11 cellular contexts compared by ENCODE assay signal in genomic region chr3:183513046-183513706, GRCh38. TPM values are rescaled to one million over a fixed set of nuclear protein-coding genes. Genes with fewer than 3 reads are reported as not detected.
DNase-seq lines count a peak whose midpoint lies in the region; ATAC-seq and TF ChIP-seq lines count a peak whose summit lies in the region.
"Had no signal": no experiment of that assay in that cellular context is flagged by ENCODE, and none has a peak within 500 bp of the region (broad histone marks: within the 10 kb centered on the region; RNA-seq: fewer than 3 reads in every experiment).

No MANE protein-coding gene starts in this region.

- no peak overlapping the region for H2BK15ac ChIP-seq in mesenchymal stem cell (ENCODE audit: low read depth, poor library complexity, severe bottlenecking)

- H3K4ac ChIP-seq in mesenchymal stem cell (ENCODE audit: low read depth in 1 of 2, low read length in 2 of 2) = no peak overlapping the region

- ATAC-seq in T-helper 17 cell (peak; percentile 68), GM21447 (IDR thresholded peaks at IDR 0.05; ENCODE audit: unreplicated experiment) (no peak), GM23338 (no peak)
- peak; percentile 57 to 64 for ATAC-seq in activated naive CD4-positive, alpha-beta T cell treated with anti-CD3 and anti-CD28 coated beads, Interleukin-2, amount 50 U/mL, for 72 hours

- H4K8ac ChIP-seq in mesenchymal stem cell (ENCODE audit: low read length) = no peak overlapping the region

- H3K27ac ChIP-seq in HL-60 (replicated peaks) (no peak overlapping the region; the same call in 1 of the 2 replicates), GM23338 (ENCODE audit: low read depth) (no peak overlapping the region), mesenchymal stem cell (ENCODE audit: low read length, poor library complexity, severe bottlenecking) (no peak overlapping the region)
- H3K27ac ChIP-seq: sigmoid colon had no signal

- no peak overlapping the region for H2BK5ac ChIP-seq in mesenchymal stem cell (ENCODE audit: low read depth, low read length, poor library complexity, severe bottlenecking)

- H3K4me1 Mint-ChIP-seq in T-helper 17 cell (peaks cover 46% of the 10 kb centered on the region), GM23338 (peaks cover 12% of the 10 kb centered on the region)

- H3K4me1 ChIP-seq in GM23338 (ENCODE audit: insufficient read depth) (peaks cover 2% of the 10 kb centered on the region), BE2C (no peaks in the 10 kb centered on the region), mesenchymal stem cell (ENCODE audit: control insufficient read depth, insufficient read depth, low read depth, low read length) (no peaks in the 10 kb centered on the region)
- H3K4me1 ChIP-seq: sigmoid colon had no signal

- no peak overlapping the region for H2AFZ ChIP-seq in GM23338
- H2AFZ ChIP-seq in mesenchymal stem cell (ENCODE audit: low read depth, low read length) = no peak overlapping the region

- DNase-seq in HL-60 (ENCODE audit: low read depth in 1 of 2, low spot score in 1 of 2) = peak; percentile 65 to 75
- peak in 2 of 3 donors; percentile 27 to 36 for DNase-seq in T-helper 17 cell
- DNase-seq in activated naive CD4-positive, alpha-beta T cell treated with anti-CD3 and anti-CD28 coated beads, Interleukin-2, amount 50 U/mL, for 72 hours (ENCODE audit: low spot score in 2 of 2) = no peak
- peak; percentile 30 for DNase-seq in stimulated activated CD4-positive, alpha-beta T cell treated with anti-CD3 and anti-CD28 coated beads, Interleukin-4, amount 100 ng/mL, for 24 hours
- no peak for DNase-seq in GM23338 (ENCODE audit: low spot score)
- no peak for DNase-seq in BE2C
- DNase-seq in mesenchymal stem cell = no peak
- DNase-seq: RPMI8226, sigmoid colon had no signal

- H3K79me2 ChIP-seq in GM23338 (replicated peaks; ENCODE audit: insufficient read depth) = no peaks in the 10 kb centered on the region

- H3K4me3 Mint-ChIP-seq in T-helper 17 cell (peak overlapping the region; percentile 56), GM23338 (no peak overlapping the region)

- no peak overlapping the region for H3K14ac ChIP-seq in mesenchymal stem cell (ENCODE audit: low read length in 2 of 2)

- no peak overlapping the region for H4K91ac ChIP-seq in mesenchymal stem cell (ENCODE audit: low read length)

- no peak overlapping the region for H3K18ac ChIP-seq in mesenchymal stem cell (ENCODE audit: low read depth in 1 of 2, low read length in 2 of 2)

- no peak overlapping the region for H3K23ac ChIP-seq in mesenchymal stem cell (ENCODE audit: low read length in 2 of 2)

- no peak overlapping the region for H3K4me2 ChIP-seq in GM23338
- H3K4me2 ChIP-seq in mesenchymal stem cell (ENCODE audit: low read length, poor library complexity, severe bottlenecking) = no peak overlapping the region

- no peaks in the 10 kb centered on the region for H3F3A ChIP-seq in GM23338 (replicated peaks; ENCODE audit: low read depth)

- no peaks in the 10 kb centered on the region for H3K79me1 ChIP-seq in mesenchymal stem cell (replicated peaks; ENCODE audit: low read length, poor library complexity, severe bottlenecking)

- H3K4me3 ChIP-seq in HL-60 (replicated peaks; ENCODE audit: insufficient read depth, low read length) (no peak overlapping the region), GM23338 (no peak overlapping the region), BE2C (ENCODE audit: low read depth, low read length) (no peak overlapping the region), mesenchymal stem cell (ENCODE audit: insufficient read depth in 1 of 2, low read depth in 1 of 2, low read length in 2 of 2) (no peak overlapping the region)
- H3K4me3 ChIP-seq: sigmoid colon had no signal

- H3K27me3 ChIP-seq in HL-60 (ENCODE audit: insufficient read depth, poor library complexity, severe bottlenecking) (no peaks in the 10 kb centered on the region), GM23338 (ENCODE audit: insufficient read depth) (no peaks in the 10 kb centered on the region), BE2C (no peaks in the 10 kb centered on the region), mesenchymal stem cell (ENCODE audit: control insufficient read depth in 1 of 2, insufficient read depth in 1 of 2, low read length in 2 of 2) (peaks cover 21 to 33% of the 10 kb centered on the region in 2 experiments)
- H3K27me3 ChIP-seq: sigmoid colon had no signal

- no peaks in the 10 kb centered on the region for H4K20me1 ChIP-seq in GM23338 (replicated peaks; ENCODE audit: insufficient read depth)

- H3K27ac Mint-ChIP-seq in T-helper 17 cell (peak overlapping the region; percentile 94), GM23338 (no peak overlapping the region)
- H3K27ac Mint-ChIP-seq in activated naive CD4-positive, alpha-beta T cell treated with anti-CD3 and anti-CD28 coated beads, Interleukin-2, amount 50 U/mL, for 72 hours = peak overlapping the region in 1 of 2 donors; percentile 79

- H3K27me3 Mint-ChIP-seq in T-helper 17 cell = no peaks in the 10 kb centered on the region
- peaks cover 6% of the 10 kb centered on the region for H3K27me3 Mint-ChIP-seq in GM23338 (ENCODE audit: insufficient read depth, low read depth, poor library complexity)

- H2BK12ac ChIP-seq in mesenchymal stem cell (ENCODE audit: low read length in 2 of 2) = no peak overlapping the region

- no peaks in the 10 kb centered on the region for H3K9me3 ChIP-seq in T-helper 17 cell (ENCODE audit: control insufficient read depth, low read length, poor library complexity, severe bottlenecking)
- no peaks in the 10 kb centered on the region for H3K9me3 ChIP-seq in BE2C
- H3K9me3 ChIP-seq in mesenchymal stem cell (ENCODE audit: control insufficient read depth, low read length) = no peaks in the 10 kb centered on the region
- H3K9me3 ChIP-seq: sigmoid colon had no signal

- no peak overlapping the region for H3K9ac ChIP-seq in mesenchymal stem cell (ENCODE audit: low read length)

- no peak overlapping the region for H2BK120ac ChIP-seq in mesenchymal stem cell (ENCODE audit: low read depth, low read length)

- peaks cover 3% of the 10 kb centered on the region; the same call in 1 of the 2 replicates for H3K9me2 ChIP-seq in GM23338 (ENCODE audit: insufficient read depth)

- 90% methylated on average over 5 of the region's 6 CpGs for WGBS in mesenchymal stem cell

- no peak overlapping the region for H2AK5ac ChIP-seq in mesenchymal stem cell (ENCODE audit: low read length, severe bottlenecking)

- H3K36me3 Mint-ChIP-seq in T-helper 17 cell (ENCODE audit: low read depth) (peaks cover 4% of the 10 kb centered on the region), GM23338 (ENCODE audit: low read depth) (no peaks in the 10 kb centered on the region)
- H3K36me3 Mint-ChIP-seq in activated naive CD4-positive, alpha-beta T cell treated with anti-CD3 and anti-CD28 coated beads, Interleukin-2, amount 50 U/mL, for 72 hours = peaks cover 5 to 41% of the 10 kb centered on the region in 2 donors

- no peak for TF ChIP-seq CTCF in HL-60 (IDR thresholded peaks at IDR 0.05; ENCODE audit: insufficient read depth, low read length)
- no peak for TF ChIP-seq CTCF in GM23338 (conservative IDR thresholded peaks at IDR 0.05; ENCODE audit: low read depth in 2 of 2)
- no peak for TF ChIP-seq CTCF in BE2C (IDR thresholded peaks at IDR 0.05; ENCODE audit: low read depth, low read length)

- H3K9me3 Mint-ChIP-seq in activated naive CD4-positive, alpha-beta T cell treated with anti-CD3 and anti-CD28 coated beads, Interleukin-2, amount 50 U/mL, for 72 hours = peaks cover 0 to 4% of the 10 kb centered on the region in 2 donors
- no peaks in the 10 kb centered on the region for H3K9me3 Mint-ChIP-seq in GM23338

- H3K36me3 ChIP-seq in GM23338 (ENCODE audit: insufficient read depth) (no peaks in the 10 kb centered on the region), BE2C (no peaks in the 10 kb centered on the region), mesenchymal stem cell (ENCODE audit: control insufficient read depth in 1 of 2, insufficient read depth in 2 of 2, low read depth in 1 of 2, low read length in 2 of 2) (no peaks in the 10 kb centered on the region)
- H3K36me3 ChIP-seq: sigmoid colon had no signal

TF ChIP-seq in GM23338, 12 proteins besides CTCF, POLR2A, EP300 and RAD21 (continues in another document):
- TF ChIP-seq EZH2phosphoT487 (IDR thresholded peaks at IDR 0.05; ENCODE audit: unreplicated experiment) (no peak), ETS1 (IDR thresholded peaks at IDR 0.05) (no peak), ZNF331 (CRISPR knock-in tag; IDR thresholded peaks at IDR 0.05; ENCODE audit: low read depth) (no peak), STAT1 (IDR thresholded peaks at IDR 0.05; ENCODE audit: unreplicated experiment) (no peak), JUNB (IDR thresholded peaks at IDR 0.05; ENCODE audit: unreplicated experiment) (no peak), NANOG (IDR thresholded peaks at IDR 0.05; ENCODE audit: borderline replicate concordance) (no peak), EZH2 (IDR thresholded peaks at IDR 0.05; ENCODE audit: low read depth, unreplicated experiment) (no peak)

RNA-seq across cellular contexts. Expression of gene KLHL6, which starts 42.3 kb away (rescaled TPM):
- 10 to 100 TPM; 29.3 to 35.7 TPM for total RNA-seq in T-helper 17 cell
- total RNA-seq in activated naive CD4-positive, alpha-beta T cell treated with anti-CD3 and anti-CD28 coated beads, Interleukin-2, amount 50 U/mL, for 72 hours = 10 to 100 TPM; 47.0 to 72.9 TPM
- total RNA-seq in GM23338 (2014; rRNA removed; shearing (Covaris generic)) = 0.12 TPM in 1 of 2 replicates, not detected in the other
- polyA plus RNA-seq in GM23338 (2016; fragmentation: Nextera tagmentation; extraction: Ambion mirVana) = 0.05 TPM in 1 of 2 replicates, not detected in the other
- polyA plus RNA-seq in BE2C (2012; ENCODE audit: insufficient read depth, insufficient read length, low read depth) = 0.57 TPM
- 0.01 TPM for polyA plus RNA-seq in mesenchymal stem cell (2013, experiment 1 of 2)
- 0.01 TPM for polyA plus RNA-seq in mesenchymal stem cell (2013, experiment 2 of 2)
- total RNA-seq: HT1080 had no signal

Comparison
In these comparisons a context has a peak if more than half of its experiments do, and no peak if none do; other contexts are left out.
1. DNase-seq: peak in HL-60 (2 of 2), T-helper 17 cell (2 of 3) and stimulated activated CD4-positive, alpha-beta T cell treated with anti-CD3 and anti-CD28 coated beads, Interleukin-4, amount 100 ng/mL, for 24 hours (single experiment); none in activated naive CD4-positive, alpha-beta T cell treated with anti-CD3 and anti-CD28 coated beads, Interleukin-2, amount 50 U/mL, for 72 hours (0 of 2), GM23338 (single experiment), BE2C (single experiment) and mesenchymal stem cell (single experiment).
2. ATAC-seq: peak in T-helper 17 cell (single experiment) and activated naive CD4-positive, alpha-beta T cell treated with anti-CD3 and anti-CD28 coated beads, Interleukin-2, amount 50 U/mL, for 72 hours (2 of 2); none in GM21447 (single experiment) and GM23338 (single experiment).
3. RNA of gene KLHL6, which starts 42.3 kb away (total RNA-seq): 47.0 to 72.9 TPM in activated naive CD4-positive, alpha-beta T cell treated with anti-CD3 and anti-CD28 coated beads, Interleukin-2, amount 50 U/mL, for 72 hours and 29.3 to 35.7 TPM in T-helper 17 cell; 0.12 TPM in GM23338; every median in the first group is over 10 times any median in the second.